In genomic region chr11:118264568-118265470, GRCh38 we compare ENCODE assay signal across 9 cellular contexts. TPM values are rescaled to one million over a fixed set of nuclear protein-coding genes. Genes with fewer than 3 reads are reported as not detected.
DNase-seq lines count a peak whose midpoint lies in the region; ATAC-seq and TF ChIP-seq lines count a peak whose summit lies in the region.
"Had no signal": no experiment of that assay in that cellular context is flagged by ENCODE, and none has a peak within 500 bp of the region (broad histone marks: within the 10 kb centered on the region; RNA-seq: fewer than 3 reads in every experiment).

No MANE protein-coding gene starts in this region.

- H3K27ac Mint-ChIP-seq in central memory CD8-positive, alpha-beta T cell (ENCODE audit: low read depth): peak overlapping the region; percentile 81

- H3K4me1 ChIP-seq in left ventricle myocardium inferior (peaks cover 15% of the 10 kb centered on the region), right atrium auricular region (peaks cover 0 to 6% of the 10 kb centered on the region in 2 donors), mucosa of stomach (ENCODE audit: control insufficient read depth, insufficient read depth, low read length) (peaks cover 36% of the 10 kb centered on the region), vagina (no peaks in the 10 kb centered on the region)
- H3K4me1 ChIP-seq: SJSA1 had no signal

- H3K36me3 ChIP-seq in left ventricle myocardium inferior (no peaks in the 10 kb centered on the region), right atrium auricular region (no peaks in the 10 kb centered on the region), mucosa of stomach (ENCODE audit: control insufficient read depth, insufficient read depth, low read length) (no peaks in the 10 kb centered on the region), vagina (no peaks in the 10 kb centered on the region)
- H3K36me3 ChIP-seq: SJSA1 had no signal

- intact Hi-C loops in left ventricle myocardium inferior (cut with micrococcal nuclease): no loop called here
- intact Hi-C loops in vagina (cut with DNase I): no loop called here

- H3K4me3 ChIP-seq in left ventricle myocardium inferior (peak overlapping the region; percentile 64), right atrium auricular region (peak overlapping the region in 1 of 2 donors; percentile 36), mucosa of stomach (ENCODE audit: low read length) (peak overlapping the region; percentile 66), vagina (peak overlapping the region; percentile 38 to 50)
- H3K4me3 ChIP-seq: SJSA1 had no signal

- no peak for ATAC-seq in central memory CD8-positive, alpha-beta T cell (replicated peaks; ENCODE audit: extremely low read depth, poor library complexity, severe bottlenecking)
- ATAC-seq in GM18505 (IDR thresholded peaks at IDR 0.05; ENCODE audit: unreplicated experiment): no peak

- no peak for TF ChIP-seq CTCF in left ventricle myocardium inferior (IDR thresholded peaks at IDR 0.05; ENCODE audit: borderline replicate concordance)
- TF ChIP-seq CTCF in right atrium auricular region (IDR thresholded peaks at IDR 0.05): no peak
- no peak for TF ChIP-seq CTCF in vagina (IDR thresholded peaks at IDR 0.05)

- peak overlapping the region; percentile 67 for H3K9ac ChIP-seq in mucosa of stomach (ENCODE audit: low read length)

- peaks cover 6% of the 10 kb centered on the region for H3K4me1 Mint-ChIP-seq in central memory CD8-positive, alpha-beta T cell

- peaks cover 35% of the 10 kb centered on the region for H3K27me3 Mint-ChIP-seq in central memory CD8-positive, alpha-beta T cell

- peaks cover 16% of the 10 kb centered on the region for H3K27me3 ChIP-seq in left ventricle myocardium inferior (ENCODE audit: low read depth)
- H3K27me3 ChIP-seq in right atrium auricular region: no peaks in the 10 kb centered on the region
- no peaks in the 10 kb centered on the region for H3K27me3 ChIP-seq in mucosa of stomach (ENCODE audit: control insufficient read depth, insufficient read depth, low read length)
- H3K27me3 ChIP-seq in vagina: no peaks in the 10 kb centered on the region

- no peaks in the 10 kb centered on the region for H3K9me3 ChIP-seq in left ventricle myocardium inferior (replicated peaks)
- no peaks in the 10 kb centered on the region for H3K9me3 ChIP-seq in right atrium auricular region
- H3K9me3 ChIP-seq in mucosa of stomach (ENCODE audit: control insufficient read depth, low read length): no peaks in the 10 kb centered on the region
- H3K9me3 ChIP-seq in vagina: no peaks in the 10 kb centered on the region
- H3K9me3 ChIP-seq: SJSA1 had no signal

- no peaks in the 10 kb centered on the region for H3K36me3 Mint-ChIP-seq in central memory CD8-positive, alpha-beta T cell (ENCODE audit: insufficient read depth)

- no peak for DNase-seq in left ventricle myocardium inferior
- no peak for DNase-seq in right atrium auricular region (ENCODE audit: low spot score)
- DNase-seq in central memory CD8-positive, alpha-beta T cell (ENCODE audit: low spot score in 2 of 2): no peak
- no peak for DNase-seq in vagina (ENCODE audit: extremely low spot score in 2 of 2)
- DNase-seq in KG1 (lab: John Stamatoyannopoulos, UW): no peak
- DNase-seq in H4 (ENCODE audit: low spot score): no peak

- H3K4me3 Mint-ChIP-seq in central memory CD8-positive, alpha-beta T cell: peak overlapping the region; percentile 75

- H3K27ac ChIP-seq in left ventricle myocardium inferior (replicated peaks) (peak overlapping the region; percentile 66), right atrium auricular region (peak overlapping the region in 1 of 2 donors; percentile 8), vagina (peak overlapping the region; percentile 61)
- H3K27ac ChIP-seq: SJSA1 had no signal

- no peaks in the 10 kb centered on the region for H3K9me3 Mint-ChIP-seq in central memory CD8-positive, alpha-beta T cell

- no peak for TF ChIP-seq POLR2A in vagina (IDR thresholded peaks at IDR 0.05)
- no peak for TF ChIP-seq POLR2A in GM18505 (IDR thresholded peaks at IDR 0.05; ENCODE audit: borderline replicate concordance, extremely low read depth, insufficient read depth, insufficient read length)

RNA-seq across cellular contexts. Expression of gene MPZL2, which starts 0.7 kb away (rescaled TPM):
- total RNA-seq in left ventricle myocardium inferior (13.4 TPM), right atrium auricular region (10 to 100 TPM; 13.8 to 16.8 TPM), vagina (165 TPM)
- total RNA-seq in H4 (2014; rRNA removed; shearing (Covaris generic)): 1.0 and 1.7 TPM in 2 replicates
- total RNA-seq: SJSA1 had no signal

RNA-seq across cellular contexts. Expression of gene MPZL3, which starts 12.7 kb away (rescaled TPM):
- 2.7 TPM for total RNA-seq in left ventricle myocardium inferior
- 1 to 10 TPM; 1.0 to 2.0 TPM for total RNA-seq in right atrium auricular region
- 9.1 TPM for total RNA-seq in vagina
- total RNA-seq in H4 (2014; rRNA removed; shearing (Covaris generic)): 9.8 and 10.4 TPM in 2 replicates
- total RNA-seq: SJSA1 had no signal

RNA-seq across cellular contexts. Expression of gene CD3E, which starts 39.7 kb away (rescaled TPM):
- total RNA-seq in left ventricle myocardium inferior (0.60 TPM), right atrium auricular region (1 to 10 TPM in 1 of 2 donors, not detected in 1; 1.8 TPM), vagina (6.9 TPM)
- total RNA-seq in H4 (2014; rRNA removed; shearing (Covaris generic)): not detected in 2 replicates
- total RNA-seq: SJSA1 had no signal

RNA-seq across cellular contexts. Expression of gene JAML, which starts 40.0 kb away (rescaled TPM):
- total RNA-seq in left ventricle myocardium inferior (2.9 TPM), right atrium auricular region (1 to 10 TPM in 1 of 2 donors, under 1 TPM in 1; 0.48 to 2.2 TPM), vagina (17.2 TPM)
- total RNA-seq in H4 (2014; rRNA removed; shearing (Covaris generic)): not detected in 2 replicates
- total RNA-seq: SJSA1 had no signal
